Comparison of ENCODE assay signal across 19 cellular contexts in genomic region chr2:191410646-191411436, GRCh38.
"Had no signal": no experiment of that assay in that cellular context is flagged by ENCODE, and none has a peak within 500 bp of the region (broad histone marks: within the 10 kb centered on the region; RNA-seq: fewer than 3 reads in every experiment).

No MANE protein-coding gene starts in this region.

- H3K9me3 Mint-ChIP-seq: activated naive CD4-positive, alpha-beta T cell treated with anti-CD3 and anti-CD28 coated beads for 36 hours; activated T-helper 2 cell treated with anti-CD3 and anti-CD28 coated beads, Interferon-gamma antibody, Interleukin-2, Interleukin-4, amounts not matched to agents 10 μg/mL and 5 μg/mL and 100 μg/mL, durations not matched to agents 14 hours and 24 hours and 36 hours; central memory CD8-positive, alpha-beta T cell; neural progenitor cell; type B pancreatic cell had no signal

- H3K4me3 ChIP-seq: lower lobe of right lung, neural progenitor cell had no signal

- H3K4me3 Mint-ChIP-seq: activated naive CD4-positive, alpha-beta T cell treated with anti-CD3 and anti-CD28 coated beads for 36 hours; central memory CD8-positive, alpha-beta T cell; neural progenitor cell; type B pancreatic cell had no signal

- H3K27me3 Mint-ChIP-seq: type B pancreatic cell had no signal

- H3K27me3 ChIP-seq: brain microvascular endothelial cell, neural progenitor cell had no signal

- H3K4me1 Mint-ChIP-seq: central memory CD8-positive, alpha-beta T cell; neural progenitor cell had no signal

- H3K9me3 ChIP-seq: lower lobe of right lung had no signal

- H3K4me1 ChIP-seq: lower lobe of right lung, neural progenitor cell, parathyroid adenoma had no signal

- DNase-seq: activated CD4-positive, alpha-beta T cell treated with anti-CD3 and anti-CD28 coated beads, Interleukin-2, amount 50 U/mL, for 48 hours; activated naive CD4-positive, alpha-beta T cell treated with anti-CD3 and anti-CD28 coated beads for 36 hours; brain microvascular endothelial cell; dermis blood vessel endothelial cell; erythroblast; glutamatergic neuron; lower lobe of right lung; midbrain; retina; SHP77; stimulated activated CD4-positive, alpha-beta T cell treated with anti-CD3 and anti-CD28 coated beads, Interleukin-4, amount 100 ng/mL, for 1 hour; stimulated activated naive CD4-positive, alpha-beta T cell; WERI-Rb-1 had no signal

- H3K27ac Mint-ChIP-seq: activated naive CD4-positive, alpha-beta T cell treated with anti-CD3 and anti-CD28 coated beads for 36 hours; activated T-helper 2 cell treated with anti-CD3 and anti-CD28 coated beads, Interferon-gamma antibody, Interleukin-2, Interleukin-4, amounts not matched to agents 10 μg/mL and 5 μg/mL and 100 μg/mL, durations not matched to agents 14 hours and 24 hours and 36 hours; neural progenitor cell; type B pancreatic cell had no signal

- H3K27ac ChIP-seq: brain microvascular endothelial cell, lower lobe of right lung, neural progenitor cell, parathyroid adenoma, WERI-Rb-1 had no signal

- ATAC-seq: lower lobe of right lung, SK-N-SH treated with all-trans-retinoic acid at 6 μM for 48 hours had no signal
